8 cellular contexts compared by ENCODE assay signal in the genomic region with DNA sequence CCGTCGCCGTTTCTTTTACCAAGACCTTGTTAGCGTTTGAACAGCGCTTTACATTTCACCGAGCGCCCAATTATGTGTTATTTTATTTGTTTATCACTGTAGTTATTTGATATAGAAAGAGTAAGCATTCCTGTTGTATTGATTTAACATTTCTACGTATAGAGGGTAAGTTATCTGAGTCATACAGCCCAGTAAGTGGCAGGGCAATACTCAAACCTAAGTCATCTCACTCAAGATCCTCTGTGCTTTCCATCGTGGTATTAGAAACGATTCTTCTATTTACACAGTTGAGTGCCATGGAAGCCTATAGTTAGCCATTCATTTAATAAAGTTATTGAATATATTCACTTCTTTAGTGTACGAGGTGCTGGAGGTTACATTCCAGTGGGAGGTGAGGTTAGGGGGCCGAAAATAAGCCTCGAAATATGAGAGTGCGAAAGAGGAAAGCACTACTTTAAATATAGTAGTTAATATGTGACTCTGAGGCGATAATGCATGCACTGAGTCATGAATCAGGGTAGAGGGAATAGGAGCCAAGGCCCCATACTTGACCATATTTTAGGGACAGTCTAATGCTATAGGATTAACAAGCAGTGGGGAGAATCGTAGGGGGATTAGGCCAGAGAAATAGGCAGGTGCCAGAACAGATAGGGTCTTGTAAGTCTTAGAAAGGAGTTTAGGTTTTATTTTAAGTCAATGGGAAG. TPM values are rescaled to one million over a fixed set of nuclear protein-coding genes. Genes with fewer than 3 reads are reported as not detected.
DNase-seq lines count a peak whose midpoint lies in the region; ATAC-seq and TF ChIP-seq lines count a peak whose summit lies in the region.

No MANE protein-coding gene starts in this region.

- H3K4me3 ChIP-seq in right atrium auricular region, result peak overlapping the region; percentile 62 to 76
- H3K4me3 ChIP-seq in ascending aorta, result peak overlapping the region; percentile 75 to 86

- H3K9me3 Mint-ChIP-seq in memory B cell, result no peaks in the 10 kb centered on the region

- peak overlapping the region in 1 of 2 donors; percentile 94 for H3K27ac ChIP-seq in right atrium auricular region
- H3K27ac ChIP-seq in ascending aorta, result peak overlapping the region in 1 of 2 donors; percentile 94

- no peak for TF ChIP-seq CTCF in right atrium auricular region (IDR thresholded peaks at IDR 0.05)
- TF ChIP-seq CTCF in ascending aorta (IDR thresholded peaks at IDR 0.05), result no peak

- H3K4me1 Mint-ChIP-seq in memory B cell, result peaks cover 18% of the 10 kb centered on the region

- no peaks in the 10 kb centered on the region for H3K36me3 ChIP-seq in right atrium auricular region
- peaks cover 4 to 8% of the 10 kb centered on the region in 2 donors for H3K36me3 ChIP-seq in ascending aorta

- H3K4me3 Mint-ChIP-seq in memory B cell, result peak overlapping the region; percentile 92

- H3K27ac Mint-ChIP-seq in memory B cell, result peak overlapping the region; percentile 97

- H3K9me3 ChIP-seq in right atrium auricular region (no peaks in the 10 kb centered on the region), ascending aorta (no peaks in the 10 kb centered on the region)

- H3K36me3 Mint-ChIP-seq in memory B cell, result peaks cover 3% of the 10 kb centered on the region

- intact Hi-C loops in Right ventricle myocardium inferior (cut with DNase I) (loop anchor here (10.0 kb wide), 1 partner anchor 665 kb away; a partner anchor contains a TSS), ascending aorta (cut with DNase I) (loop anchor here (2.0 to 10.0 kb wide), 6 partner anchors 63 to 667 kb away; a partner anchor contains a TSS)

- H3K4me1 ChIP-seq in right atrium auricular region, result peaks cover 0 to 18% of the 10 kb centered on the region in 2 donors
- peaks cover 4 to 13% of the 10 kb centered on the region in 2 donors for H3K4me1 ChIP-seq in ascending aorta

- ATAC-seq in Right ventricle myocardium inferior (no peak), memory B cell (ENCODE audit: low read depth) (no peak), GM19395 (IDR thresholded peaks at IDR 0.05; ENCODE audit: unreplicated experiment) (no peak)

- H3K27me3 ChIP-seq in right atrium auricular region (no peaks in the 10 kb centered on the region), ascending aorta (no peaks in the 10 kb centered on the region)

- no peaks in the 10 kb centered on the region for H3K27me3 Mint-ChIP-seq in memory B cell

- DNase-seq in right atrium auricular region (ENCODE audit: low spot score) (no peak), Right ventricle myocardium inferior (ENCODE audit: missing footprints) (no peak), ascending aorta (ENCODE audit: low spot score in 2 of 2) (no peak), memory B cell (ENCODE audit: low spot score in 2 of 2) (no peak), MV-4-11 (lab: John Stamatoyannopoulos, UW) (no peak), medulla oblongata (ENCODE audit: extremely low spot score) (no peak)
- DNase-seq in activated CD8-positive, alpha-beta memory T cell treated with anti-CD3 and anti-CD28 coated beads, Interleukin-2, amount 50 U/mL, for 48 hours, result no peak

RNA-seq across cellular contexts. Expression of a gene that starts 0.6 kb away (rescaled TPM):
- total RNA-seq in right atrium auricular region, result 1 to 10 TPM in 1 of 2 donors, under 1 TPM in 1; 0.86 to 1.3 TPM
- 1.5 TPM for total RNA-seq in Right ventricle myocardium inferior
- total RNA-seq in ascending aorta, result not detected

RNA-seq across cellular contexts. Expression of a gene that starts 22.7 kb away (rescaled TPM):
- total RNA-seq in right atrium auricular region (10 to 100 TPM; 31.7 to 41.1 TPM), Right ventricle myocardium inferior (22.7 TPM), ascending aorta (60.7 TPM)
